Comparison of ENCODE assay signal across 13 cellular contexts in genomic region chr9:136357326-136357725, GRCh38.
A peak's percentile ranks its signal among the peaks of the same experiment; 100 is the strongest.
DNase-seq lines count a peak whose midpoint lies in the region; ATAC-seq and TF ChIP-seq lines count a peak whose summit lies in the region.
"Had no signal": no experiment of that assay in that cellular context is flagged by ENCODE, and none has a peak within 500 bp of the region (broad histone marks: within the 10 kb centered on the region; RNA-seq: fewer than 3 reads in every experiment).

No MANE protein-coding gene starts in this region.

- ATAC-seq in GM21528 (IDR thresholded peaks at IDR 0.05; ENCODE audit: low FRiP score, unreplicated experiment) = no peak
- ATAC-seq: A549; CD8-positive, alpha-beta T cell; GM23338 had no signal

- DNase-seq in RWPE1 (ENCODE audit: low spot score) = no peak
- no peak for DNase-seq in glomerular visceral epithelial cell (ENCODE audit: extremely low spot score)
- DNase-seq: BE2C; CD8-positive, alpha-beta T cell; COR-L47; DMS153; DMS79 treated with DMSO at 0.1 percent for 48 hours; EL; H9 had no signal

- peaks cover 0 to 25% of the 10 kb centered on the region in 2 experiments; a peak in 1 of 3 replicates for H3K36me3 ChIP-seq in HEK293 (ENCODE audit: control insufficient read depth in 2 of 2, insufficient read depth in 1 of 2, low read length in 2 of 2)

- no peak overlapping the region for H3K4me3 ChIP-seq in HEK293 (ENCODE audit: low read depth, low read length)
- H3K4me3 ChIP-seq: A549, GM23338 had no signal

- H3K4me1 ChIP-seq in HEK293 (ENCODE audit: control insufficient read depth, insufficient read depth, low read length) = no peaks in the 10 kb centered on the region

- H3K27ac ChIP-seq in HEK293 (ENCODE audit: extremely low read depth, low read depth, low read length) (no peak overlapping the region), RWPE1 (peak overlapping the region; percentile 30; the same call in 1 of the 2 replicates)
- H3K27ac ChIP-seq: A549 had no signal

- no peaks in the 10 kb centered on the region for H3K9me3 ChIP-seq in HEK293 (ENCODE audit: control insufficient read depth, insufficient read depth, low read depth, low read length)
- H3K9me3 ChIP-seq: A549, BE2C had no signal

- POLR2A ChIA-PET in HEK293 (lab: Yijun Ruan, JAX) = no interaction called here
- POLR2A ChIA-PET in RWPE1 (lab: Yijun Ruan, JAX; ENCODE audit: low non-redundant PET) = no interaction called here

- TF ChIP-seq CTCF in HEK293 (tag by site-specific recombination; IDR thresholded peaks at IDR 0.05) (no peak), RWPE1 (conservative IDR thresholded peaks at IDR 0.05; ENCODE audit: low read depth) (no peak)

- CTCF ChIA-PET in HEK293 (lab: Yijun Ruan, JAX) (interaction anchor here (0.6 kb wide), 1 partner anchor 43 kb away, joined by 3 read pairs; no protein-coding TSS in a partner anchor), RWPE1 (lab: Yijun Ruan, JAX) (interaction anchor here (0.6 kb wide), 1 partner anchor 185 kb away, joined by 4 read pairs; no protein-coding TSS in a partner anchor)

TF ChIP-seq in HEK293, 187 proteins besides CTCF, POLR2A, EP300 and RAD21:
- TF ChIP-seq GLIS1 (tag by site-specific recombination; IDR thresholded peaks at IDR 0.05) (peak; percentile 69), GLIS2 (tag by site-specific recombination; IDR thresholded peaks at IDR 0.05) (peak; percentile 51), ZNF311 (tag by site-specific recombination; IDR thresholded peaks at IDR 0.05; ENCODE audit: borderline replicate concordance) (no peak)
